Comparison of ENCODE assay signal across 11 cellular contexts in the genomic region with DNA sequence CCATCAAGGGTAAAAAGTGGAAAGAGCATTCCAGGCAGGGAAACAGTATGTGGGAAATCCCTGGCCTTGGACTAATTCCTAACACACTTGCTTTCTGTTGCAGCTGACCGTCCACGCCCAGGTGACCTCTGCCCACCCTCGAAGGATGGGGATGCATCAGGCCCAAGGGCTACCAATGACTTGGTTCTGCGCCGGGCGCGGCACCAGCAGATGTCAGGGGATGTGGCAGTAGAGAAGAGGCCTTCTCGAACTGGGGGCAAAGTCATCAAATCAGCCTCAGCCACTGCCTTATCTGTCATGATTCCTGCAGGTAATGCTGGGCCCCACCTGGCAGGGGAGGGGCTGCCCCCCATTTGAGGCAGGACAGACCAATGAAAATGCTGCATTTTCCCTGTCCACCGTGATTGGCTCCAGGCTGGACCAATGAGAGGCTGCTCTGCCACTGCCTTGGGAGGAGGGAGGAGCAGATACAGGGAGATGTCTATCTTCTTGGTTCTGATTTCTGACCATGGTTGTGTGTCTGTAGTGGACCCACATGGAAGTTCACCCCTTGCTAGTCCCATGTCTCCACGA. TPM values are rescaled to one million over a fixed set of nuclear protein-coding genes. Genes with fewer than 3 reads are reported as not detected.
A peak's percentile ranks its signal among the peaks of the same experiment; 100 is the strongest.
DNase-seq lines count a peak whose midpoint lies in the region; ATAC-seq and TF ChIP-seq lines count a peak whose summit lies in the region.
"Had no signal": no experiment of that assay in that cellular context is flagged by ENCODE, and none has a peak within 500 bp of the region (broad histone marks: within the 10 kb centered on the region; RNA-seq: fewer than 3 reads in every experiment).

No MANE protein-coding gene starts in this region.

- in situ Hi-C loops in KBM-7 (cut with MboI; ENCODE audit: low pct_unique_long_range_greater_than_20kb, low sequenced_read_pairs): no loop called here

- WGBS in tibial nerve, 2 donors: 93 to 94% methylated on average over 10 of the region's 10 CpGs

- TF ChIP-seq EP300 in tibial nerve (IDR thresholded peaks at IDR 0.05): no peak

- peaks cover 0 to 22% of the 10 kb centered on the region in 2 donors for H3K27me3 ChIP-seq in tibial nerve
- H3K27me3 ChIP-seq: colonic mucosa had no signal

- H3K4me3 Mint-ChIP-seq in WTC11: peak overlapping the region; percentile 76; the same call in 1 of the 2 replicates

- H3K27ac ChIP-seq in tibial nerve: no peak overlapping the region
- H3K27ac ChIP-seq: colonic mucosa, thoracic aorta had no signal

- TF ChIP-seq CTCF in WTC11 (IDR thresholded peaks at IDR 0.05) (no peak), tibial nerve (IDR thresholded peaks at IDR 0.05) (no peak)

- POLR2A ChIA-PET in WTC11 (lab: Charles Lee): no interaction called here

- H3K27me3 Mint-ChIP-seq in WTC11 (ENCODE audit: low read depth): peaks cover 18% of the 10 kb centered on the region

- no peak overlapping the region for H3K27ac Mint-ChIP-seq in WTC11

- peak; percentile 31 for DNase-seq in stimulated activated CD4-positive, alpha-beta T cell treated with anti-CD3 and anti-CD28 coated beads, Interleukin-4, amount 100 ng/mL, for 1 hour
- DNase-seq in stimulated activated CD4-positive, alpha-beta T cell treated with anti-CD3 and anti-CD28 coated beads, Interleukin-4, amount 100 ng/mL, for 24 hours: no peak
- DNase-seq in WTC11 (ENCODE audit: low spot score): peak; percentile 71
- DNase-seq in KBM-7: no peak
- no peak for DNase-seq in tibial nerve (ENCODE audit: low spot score in 2 of 2)
- DNase-seq: activated effector memory CD4-positive, alpha-beta T cell treated with anti-CD3 and anti-CD28 coated beads, Interleukin-2, amount 50 U/mL, for 16 hours; colonic mucosa had no signal

- no peak overlapping the region for H3K4me3 ChIP-seq in tibial nerve

- H3K36me3 ChIP-seq in tibial nerve: peaks cover 0 to 7% (median 0%) of the 10 kb centered on the region in 3 donors
- H3K36me3 ChIP-seq: colonic mucosa, thoracic aorta had no signal

- peaks cover 28% of the 10 kb centered on the region for H3K4me1 Mint-ChIP-seq in WTC11

- H3K4me1 ChIP-seq in tibial nerve: peaks cover 0 to 11% (median 2%) of the 10 kb centered on the region in 4 donors

- CTCF ChIA-PET in WTC11 (lab: Charles Lee): interaction anchor here (0.9 kb wide), 1 partner anchor 22 kb away, joined by 3 read pairs; no protein-coding TSS in a partner anchor

- ATAC-seq in WTC11 (peak; percentile 12), HG02759 (IDR thresholded peaks at IDR 0.05; ENCODE audit: unreplicated experiment) (no peak)

- no peaks in the 10 kb centered on the region for H3K9me3 ChIP-seq in tibial nerve
- H3K9me3 ChIP-seq: colonic mucosa, thoracic aorta had no signal

- no peak for TF ChIP-seq POLR2A in tibial nerve (IDR thresholded peaks at IDR 0.05)

- peaks cover 38% of the 10 kb centered on the region for H3K36me3 Mint-ChIP-seq in WTC11

- H3K9me3 Mint-ChIP-seq in WTC11: peaks cover 8% of the 10 kb centered on the region

TF ChIP-seq in WTC11, 78 proteins besides CTCF, POLR2A, EP300 and RAD21:
- no peak for TF ChIP-seq GTF2I (CRISPR knock-in tag; conservative IDR thresholded peaks at IDR 0.05)
- peak; percentile 83 for TF ChIP-seq NFYB (CRISPR knock-in tag; conservative IDR thresholded peaks at IDR 0.05; ENCODE audit: low read depth)
TF ChIP-seq in WTC11: peak in this region for 1.

RNA-seq across cellular contexts. Expression of a gene that starts 12.6 kb away (rescaled TPM):
- total RNA-seq in WTC11 (2021) (31.7 to 35.7 TPM (median 33.4 TPM) in 3 replicates), tibial nerve (10 to 100 TPM; 38.1 to 59.0 (median 44.2) TPM)

RNA-seq across cellular contexts. Expression of a gene that starts 18.4 kb away (rescaled TPM):
- 0.32 to 0.89 TPM (median 0.72 TPM) in 3 replicates for total RNA-seq in WTC11 (2021)
- total RNA-seq in tibial nerve: not detected
- total RNA-seq: HT1080, thoracic aorta had no signal

RNA-seq across cellular contexts. Expression of a gene that starts 22.3 kb away (rescaled TPM):
- 58.6 to 69.0 TPM (median 59.8 TPM) in 3 replicates for total RNA-seq in WTC11 (2021)
- 10 to 100 TPM; 50.4 to 68.0 (median 64.6) TPM for total RNA-seq in tibial nerve

RNA-seq across cellular contexts. Expression of a gene that starts 30.3 kb away (rescaled TPM):
- total RNA-seq in WTC11 (2021) (24.3 to 28.4 TPM (median 27.3 TPM) in 3 replicates), tibial nerve (not detected)
- total RNA-seq: thoracic aorta had no signal

RNA-seq across cellular contexts. Expression of a gene that starts 34.2 kb away (rescaled TPM):
- total RNA-seq in WTC11 (2021) (2.4 to 3.8 TPM (median 3.1 TPM) in 3 replicates), tibial nerve (not detected)
- total RNA-seq: HT1080; T-helper 2 cell treated with Interferon-gamma antibody and Interleukin-4, amounts not matched to agents 100 ng/mL and 5 ng/mL, for 36 hours; thoracic aorta had no signal

Comparison
In these comparisons a context has a peak if more than half of its experiments do, and no peak if none do; other contexts are left out.
1. DNase-seq: peak in stimulated activated CD4-positive, alpha-beta T cell treated with anti-CD3 and anti-CD28 coated beads, Interleukin-4, amount 100 ng/mL, for 1 hour (single experiment) and WTC11 (single experiment); none in stimulated activated CD4-positive, alpha-beta T cell treated with anti-CD3 and anti-CD28 coated beads, Interleukin-4, amount 100 ng/mL, for 24 hours (single experiment), KBM-7 (single experiment) and tibial nerve (0 of 2).